Comparison of ENCODE assay signal across 29 cellular contexts in the genomic region with DNA sequence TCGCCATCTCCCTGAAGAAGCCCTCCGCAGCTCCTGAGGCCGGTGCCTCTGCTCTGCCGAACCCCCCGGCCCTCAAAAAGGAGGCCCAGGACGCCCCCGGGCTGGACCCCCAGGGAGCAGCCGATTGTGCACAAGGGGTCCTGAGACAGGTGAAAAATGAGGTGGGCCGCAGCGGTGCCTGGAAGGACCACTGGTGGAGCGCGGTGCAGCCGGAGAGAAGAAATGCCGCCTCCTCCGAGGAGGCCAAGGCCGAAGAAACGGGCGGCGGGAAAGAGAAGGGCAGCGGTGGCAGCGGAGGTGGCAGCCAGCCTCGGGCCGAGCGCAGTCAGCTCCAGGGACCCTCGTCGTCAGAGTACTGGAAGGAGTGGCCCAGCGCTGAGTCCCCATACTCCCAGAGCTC.
"Had no signal": no experiment of that assay in that cellular context is flagged by ENCODE, and none has a peak within 500 bp of the region (broad histone marks: within the 10 kb centered on the region; RNA-seq: fewer than 3 reads in every experiment).

No MANE protein-coding gene starts in this region.

- H3K27ac Mint-ChIP-seq: dendritic cell treated with granulocyte-macrophage colony-stimulating factor and Interleukin-4, amounts not matched to agents 40 ng/mL and 50 ng/mL, for 4 days; endodermal cell had no signal

- H3K9me3 ChIP-seq: colonic mucosa, esophagus muscularis mucosa, esophagus squamous epithelium, gastrocnemius medialis, gastroesophageal sphincter, heart left ventricle, heart right ventricle had no signal

- H3K27me3 Mint-ChIP-seq: dendritic cell treated with granulocyte-macrophage colony-stimulating factor and Interleukin-4, amounts not matched to agents 40 ng/mL and 50 ng/mL, for 4 days; effector memory CD8-positive, alpha-beta T cell had no signal

- FAIRE-seq: colon, endometrium, endothelial cell of umbilical vein, frontal cortex had no signal

- H3K9me3 Mint-ChIP-seq: dendritic cell treated with granulocyte-macrophage colony-stimulating factor and Interleukin-4, amounts not matched to agents 40 ng/mL and 50 ng/mL, for 4 days; effector memory CD8-positive, alpha-beta T cell; endodermal cell had no signal

- H3K27ac ChIP-seq: colonic mucosa, coronary artery, dorsolateral prefrontal cortex, epithelial cell of prostate, esophagus muscularis mucosa, esophagus squamous epithelium, foreskin keratinocyte, gastroesophageal sphincter, heart left ventricle, heart right ventricle had no signal

- H3K4me1 ChIP-seq: colonic mucosa, esophagus muscularis mucosa, esophagus squamous epithelium, foreskin keratinocyte, gastroesophageal sphincter had no signal

- H3K4me3 Mint-ChIP-seq: dendritic cell treated with granulocyte-macrophage colony-stimulating factor and Interleukin-4, amounts not matched to agents 40 ng/mL and 50 ng/mL, for 4 days; effector memory CD8-positive, alpha-beta T cell; endodermal cell had no signal

- DNase-seq: colonic mucosa; cortex of kidney; dermis blood vessel endothelial cell; dorsolateral prefrontal cortex; effector CD4-positive, alpha-beta T cell; effector CD8-positive, alpha-beta T cell; effector memory CD4-positive, alpha-beta T cell; effector memory CD8-positive, alpha-beta T cell; endodermal cell; erythroblast; esophagus squamous epithelium; foreskin fibroblast; foreskin keratinocyte; foreskin melanocyte; gastrocnemius medialis; glutamatergic neuron; head of caudate nucleus; heart left ventricle had no signal

- H3K27me3 ChIP-seq: colonic mucosa, dorsolateral prefrontal cortex, esophagus muscularis mucosa, esophagus squamous epithelium, foreskin keratinocyte, gastrocnemius medialis, gastroesophageal sphincter, heart left ventricle, heart right ventricle had no signal

- H3K4me3 ChIP-seq: colonic mucosa, coronary artery, dorsolateral prefrontal cortex, esophagus muscularis mucosa, esophagus squamous epithelium, gastrocnemius medialis, gastroesophageal sphincter, heart left ventricle, heart right ventricle had no signal

- ATAC-seq: effector memory CD8-positive, alpha-beta T cell; esophagus mucosa; foreskin keratinocyte; gastrocnemius medialis; gastroesophageal sphincter had no signal

- H3K4me1 Mint-ChIP-seq: endodermal cell had no signal
